In genomic region chr3:127077068-127077467, GRCh38 we compare ENCODE assay signal across 13 cellular contexts.
A peak's percentile ranks its signal among the peaks of the same experiment; 100 is the strongest.
DNase-seq lines count a peak whose midpoint lies in the region; ATAC-seq and TF ChIP-seq lines count a peak whose summit lies in the region.
"Had no signal": no experiment of that assay in that cellular context is flagged by ENCODE, and none has a peak within 500 bp of the region (broad histone marks: within the 10 kb centered on the region; RNA-seq: fewer than 3 reads in every experiment).

No MANE protein-coding gene starts in this region.

- peak; percentile 10 for DNase-seq in cardiac septum (ENCODE audit: low spot score)
- no peak for DNase-seq in left cardiac atrium
- peak; percentile 67 for DNase-seq in chondrocyte (ENCODE audit: low spot score)
- peak; percentile 66 for DNase-seq in posterior vena cava (ENCODE audit: low spot score)
- no peak for DNase-seq in NCI-H187 (lab: John Stamatoyannopoulos, UW)
- DNase-seq: IMR-90, NCI-H1105 treated with DMSO at 0.1 percent for 48 hours, NCI-H446, NCI-H526, OCI-M1 had no signal

- H3K27me3 Mint-ChIP-seq in chondrocyte (ENCODE audit: low read depth), result peaks cover 14% of the 10 kb centered on the region

- no peak for ATAC-seq in left cardiac atrium
- no peak for ATAC-seq in HG03378 (IDR thresholded peaks at IDR 0.05; ENCODE audit: unreplicated experiment)
- ATAC-seq in GM21423 (IDR thresholded peaks at IDR 0.05; ENCODE audit: unreplicated experiment), result no peak
- ATAC-seq: Right ventricle myocardium inferior had no signal

- no peak overlapping the region for H3K27ac Mint-ChIP-seq in chondrocyte (ENCODE audit: unreplicated experiment)

- intact Hi-C loops in cardiac septum (cut with DNase I) (no loop called here), left cardiac atrium (cut with DNase I) (no loop called here), posterior vena cava (cut with DNase I) (no loop called here)

- no peak overlapping the region for H3K4me3 Mint-ChIP-seq in chondrocyte (ENCODE audit: unreplicated experiment)

- no peak for TF ChIP-seq CTCF in chondrocyte (IDR thresholded peaks at IDR 0.05)

- H3K4me1 Mint-ChIP-seq in chondrocyte (ENCODE audit: low read depth), result peaks cover 9% of the 10 kb centered on the region

- H3K36me3 Mint-ChIP-seq in chondrocyte (ENCODE audit: low read depth), result no peaks in the 10 kb centered on the region

- peaks cover 7% of the 10 kb centered on the region for H3K9me3 Mint-ChIP-seq in chondrocyte (ENCODE audit: low read depth)

Comparison
In these comparisons a context has a peak if more than half of its experiments do, and no peak if none do; other contexts are left out.
1. DNase-seq: peak in cardiac septum (single experiment), chondrocyte (single experiment) and posterior vena cava (single experiment); none in left cardiac atrium (single experiment) and NCI-H187 (0 of 2).